In the genomic region with DNA sequence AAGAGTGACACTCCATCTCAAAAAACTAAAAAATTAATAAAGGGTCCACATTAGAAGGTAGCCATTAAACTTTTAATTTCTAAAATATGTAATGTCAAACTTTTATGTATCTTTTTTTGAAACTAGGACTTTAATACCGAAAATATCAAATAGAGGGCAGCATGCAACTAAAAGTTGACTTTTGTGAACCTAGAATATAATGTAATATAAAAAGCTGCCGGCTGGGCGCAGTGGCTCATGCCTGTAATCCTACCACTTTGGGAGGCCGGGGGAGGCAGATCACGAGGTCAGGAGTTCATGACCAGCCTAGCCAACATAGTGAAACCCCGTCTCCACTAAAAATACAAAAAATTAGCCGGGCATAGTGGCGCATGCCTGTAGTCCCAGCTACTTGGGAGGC, we compare ENCODE assay signal across 27 cellular contexts.
A peak's percentile ranks its signal among the peaks of the same experiment; 100 is the strongest.
DNase-seq lines count a peak whose midpoint lies in the region; ATAC-seq, FAIRE-seq and TF ChIP-seq lines count a peak whose summit lies in the region.
"Had no signal": no experiment of that assay in that cellular context is flagged by ENCODE, and none has a peak within 500 bp of the region (broad histone marks: within the 10 kb centered on the region; RNA-seq: fewer than 3 reads in every experiment).

No MANE protein-coding gene starts in this region.

- no peak overlapping the region for H2BK120ac ChIP-seq in IMR-90 (ENCODE audit: low read depth, low read length)

- TF ChIP-seq RAD21 in IMR-90 (IDR thresholded peaks at IDR 0.05; ENCODE audit: low read length), result no peak

- dilution Hi-C loops in IMR-90 (cut with HindIII; ENCODE audit: low sequenced_read_pairs, unreplicated experiment), result no loop called here

- no peak overlapping the region for H3K9ac ChIP-seq in IMR-90 (ENCODE audit: low read depth, low read length)
- H3K9ac ChIP-seq: BLaER1 had no signal

- no peak for DNase-seq in IMR-90
- peak; percentile 11 for DNase-seq in fibroblast of pulmonary artery (ENCODE audit: low read depth)
- DNase-seq in H7, result no peak
- DNase-seq in NCI-H1694 (lab: John Stamatoyannopoulos, UW), result no peak
- DNase-seq in activated naive CD4-positive, alpha-beta T cell treated with anti-CD3 and anti-CD28 coated beads, Interleukin-2, amount 50 U/mL, for 16 hours, result no peak
- DNase-seq in RWPE1 (ENCODE audit: low spot score), result no peak
- DNase-seq: ACHN; activated gamma-delta T cell; activated T-cell treated with anti-CD3 and anti-CD28 coated beads, Interleukin-2, amount 50 U/mL, for 1 hour; colonic mucosa; DND-41; effector memory CD4-positive, alpha-beta T cell; foreskin fibroblast; heart left ventricle; mesenchymal stem cell; NCI-H2081 treated with DMSO at 0.1 percent for 48 hours; NCI-H345; stimulated activated CD4-positive, alpha-beta T cell treated with anti-CD3 and anti-CD28 coated beads, Interleukin-12 subunit alpha, Interleukin-12 subunit beta, amount 100 ng/mL, for 4 hours; stimulated activated CD4-positive, alpha-beta T cell treated with anti-CD3 and anti-CD28 coated beads, Interleukin-4, amount 100 ng/mL, for 1 hour; T-helper 2 cell; upper lobe of right lung had no signal

- no peak for TF ChIP-seq POLR2A in IMR-90 (IDR thresholded peaks at IDR 0.05; ENCODE audit: low read depth, low read length)

- H3K14ac ChIP-seq in IMR-90 (replicated peaks; ENCODE audit: low read depth, low read length), result no peak overlapping the region

- H3K23ac ChIP-seq in IMR-90 (ENCODE audit: low read depth, low read length), result no peak overlapping the region

- H3K36me3 ChIP-seq in IMR-90 (ENCODE audit: control insufficient read depth, insufficient read depth, low read length), result peaks cover 8% of the 10 kb centered on the region
- H3K36me3 ChIP-seq in H7 (replicated peaks; ENCODE audit: control insufficient read depth, insufficient read depth, low read length), result peaks cover 5% of the 10 kb centered on the region

- no peak overlapping the region for H3K4me2 ChIP-seq in IMR-90 (ENCODE audit: low read depth, low read length)
- H3K4me2 ChIP-seq: BLaER1 had no signal

- no peak overlapping the region for H2BK15ac ChIP-seq in IMR-90 (ENCODE audit: low read depth, low read length)

- H3K9me1 ChIP-seq in IMR-90 (ENCODE audit: insufficient read depth, low read length), result no peaks in the 10 kb centered on the region

- POLR2A ChIA-PET in IMR-90 (lab: Charles Lee; ENCODE audit: unreplicated experiment), result no interaction called here
- POLR2A ChIA-PET in RWPE1 (lab: Yijun Ruan, JAX; ENCODE audit: low non-redundant PET), result no interaction called here

- no peak overlapping the region for H4K8ac ChIP-seq in IMR-90 (ENCODE audit: low read depth in 2 of 2, low read length in 2 of 2)

- no peak overlapping the region for H4K5ac ChIP-seq in IMR-90 (ENCODE audit: low read depth, low read length)

- WGBS in IMR-90 (ENCODE audit: extremely low coverage in 2 of 2, insufficient read length in 1 of 2), 2 experiments, result no CpG with 5 or more reads among the region's 8 CpGs

- no peak overlapping the region for H3K4ac ChIP-seq in IMR-90 (ENCODE audit: low read depth, low read length)

- no peak overlapping the region for H3K18ac ChIP-seq in IMR-90 (ENCODE audit: low read depth, low read length)

- in situ Hi-C loops in IMR-90 (cut with MboI; ENCODE audit: low sequenced_read_pairs), result no loop called here

- H2AFZ ChIP-seq in IMR-90 (replicated peaks; ENCODE audit: low read length, poor library complexity), result no peak overlapping the region

- no peak overlapping the region for H2AK5ac ChIP-seq in IMR-90 (ENCODE audit: low read depth, low read length)

- intact Hi-C loops in IMR-90 (cut with micrococcal nuclease), result loop anchor here (5.0 kb wide), 1 partner anchor 109 kb away; no protein-coding TSS in a partner anchor

- no peak overlapping the region for H2AK9ac ChIP-seq in IMR-90 (replicated peaks; ENCODE audit: low read depth, low read length, poor library complexity)

- ATAC-seq in IMR-90 (ENCODE audit: low read depth), result no peak
- ATAC-seq in SK-N-SH treated with all-trans-retinoic acid at 6 μM for 48 hours, result 0 out of 3 replicates have a peak, but pooled peaks have one; percentile 20
- ATAC-seq: heart left ventricle, sciatic nerve, upper lobe of right lung had no signal

- no TSS peak for BruUV-seq in IMR-90 (replicated peaks; lab: Mats Ljungman, UMichigan)

- H4K20me1 ChIP-seq in IMR-90 (ENCODE audit: insufficient read depth, low read length), result no peaks in the 10 kb centered on the region
- H4K20me1 ChIP-seq: BLaER1 had no signal

- no peak overlapping the region for H2BK20ac ChIP-seq in IMR-90 (ENCODE audit: low read depth, low read length)

- no peak overlapping the region for H2BK5ac ChIP-seq in IMR-90 (ENCODE audit: low read depth, low read length, poor library complexity, severe bottlenecking)

- TF ChIP-seq CTCF in IMR-90 (conservative IDR thresholded peaks at IDR 0.05; ENCODE audit: low read depth, low read length) (peak; percentile 19; the same call in 1 of the 2 replicates), fibroblast of pulmonary artery (IDR thresholded peaks at IDR 0.05; ENCODE audit: low read length, missing control alignments) (no peak), RWPE1 (conservative IDR thresholded peaks at IDR 0.05; ENCODE audit: low read depth) (no peak)

- no peaks in the 10 kb centered on the region for H3K4me1 ChIP-seq in IMR-90 (ENCODE audit: control insufficient read depth, insufficient read depth, low read length)
- H3K4me1 ChIP-seq: BLaER1, colonic mucosa, heart left ventricle, SJSA1, upper lobe of right lung had no signal

- H3K9me3 ChIP-seq in IMR-90 (ENCODE audit: control insufficient read depth, insufficient read depth, low read length), result no peaks in the 10 kb centered on the region
- H3K9me3 ChIP-seq: colonic mucosa, heart left ventricle, SJSA1, upper lobe of right lung had no signal

- no peak overlapping the region for H3K56ac ChIP-seq in IMR-90 (ENCODE audit: extremely low read depth, insufficient read depth, low read length)

- H3K27ac ChIP-seq in IMR-90 (ENCODE audit: insufficient read depth, low read length) (no peak overlapping the region), RWPE1 (no peak overlapping the region)
- H3K27ac ChIP-seq: BLaER1, colonic mucosa, heart left ventricle, HL-60, SJSA1, upper lobe of right lung had no signal

- H3K27me3 ChIP-seq in IMR-90 (ENCODE audit: control insufficient read depth, insufficient read depth, low read length), result no peaks in the 10 kb centered on the region
- no peaks in the 10 kb centered on the region for H3K27me3 ChIP-seq in H7 (ENCODE audit: control insufficient read depth, insufficient read depth, low read length)
- H3K27me3 ChIP-seq: BLaER1, colonic mucosa, heart left ventricle, SJSA1, upper lobe of right lung had no signal

- peaks cover 0 to 3% of the 10 kb centered on the region in 2 experiments; a peak in 1 of 4 replicates for H3K79me1 ChIP-seq in IMR-90 (ENCODE audit: low read depth in 1 of 2, low read length in 2 of 2)

- CTCF ChIA-PET in IMR-90 (lab: Yijun Ruan, JAX) (interaction anchor here (0.6 kb wide), 1 partner anchor 31 kb away, joined by 3 read pairs; no protein-coding TSS in a partner anchor), RWPE1 (lab: Yijun Ruan, JAX) (interaction anchor here (0.7 to 1.1 kb wide), 2 partner anchors 48 to 63 kb away, joined by 3 read pairs; a partner anchor contains a TSS)

- no peak overlapping the region for H4K91ac ChIP-seq in IMR-90 (ENCODE audit: insufficient read depth, low read depth, low read length)

- FAIRE-seq in A204.1 (lab: Jason Lieb, UNC), result peak; percentile 90

- H3K4me3 ChIP-seq in IMR-90 (ENCODE audit: insufficient read depth, low read depth, low read length) (no peak overlapping the region), fibroblast of pulmonary artery (replicated peaks; ENCODE audit: low read depth, low read length) (no peak overlapping the region), H7 (ENCODE audit: insufficient read depth, low read depth, low read length) (no peak overlapping the region)
- H3K4me3 ChIP-seq: BLaER1, colonic mucosa, heart left ventricle, SJSA1, upper lobe of right lung had no signal

TF ChIP-seq in IMR-90, 13 proteins besides CTCF, POLR2A, EP300 and RAD21 (continues in another document):
- TF ChIP-seq FOS (IDR thresholded peaks at IDR 0.05; ENCODE audit: low read depth, low read length), result no peak
- no peak for TF ChIP-seq RFX5 (IDR thresholded peaks at IDR 0.05; ENCODE audit: low read depth, low read length)
- no peak for TF ChIP-seq RCOR1 (IDR thresholded peaks at IDR 0.05; ENCODE audit: insufficient replicate concordance, low read length)
- TF ChIP-seq SMC3 (IDR thresholded peaks at IDR 0.05; ENCODE audit: low read depth, low read length), result no peak
- TF ChIP-seq, protein P1, sequence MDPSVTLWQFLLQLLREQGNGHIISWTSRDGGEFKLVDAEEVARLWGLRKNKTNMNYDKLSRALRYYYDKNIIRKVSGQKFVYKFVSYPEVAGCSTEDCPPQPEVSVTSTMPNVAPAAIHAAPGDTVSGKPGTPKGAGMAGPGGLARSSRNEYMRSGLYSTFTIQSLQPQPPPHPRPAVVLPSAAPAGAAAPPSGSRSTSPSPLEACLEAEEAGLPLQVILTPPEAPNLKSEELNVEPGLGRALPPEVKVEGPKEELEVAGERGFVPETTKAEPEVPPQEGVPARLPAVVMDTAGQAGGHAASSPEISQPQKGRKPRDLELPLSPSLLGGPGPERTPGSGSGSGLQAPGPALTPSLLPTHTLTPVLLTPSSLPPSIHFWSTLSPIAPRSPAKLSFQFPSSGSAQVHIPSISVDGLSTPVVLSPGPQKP (IDR thresholded peaks at IDR 0.05; ENCODE audit: borderline replicate concordance, low read depth, low read length), result no peak
- no peak for TF ChIP-seq CEBPB (IDR thresholded peaks at IDR 0.05; ENCODE audit: low read depth, low read length)
- no peak for TF ChIP-seq MAZ (IDR thresholded peaks at IDR 0.05; ENCODE audit: borderline replicate concordance, low read depth, low read length)
